In genomic region chr20:48933017-48933766, GRCh38 we compare ENCODE assay signal across 12 cellular contexts. TPM values are rescaled to one million over a fixed set of nuclear protein-coding genes. Genes with fewer than 3 reads are reported as not detected.
DNase-seq lines count a peak whose midpoint lies in the region; ATAC-seq, FAIRE-seq and TF ChIP-seq lines count a peak whose summit lies in the region.
"Had no signal": no experiment of that assay in that cellular context is flagged by ENCODE, and none has a peak within 500 bp of the region (broad histone marks: within the 10 kb centered on the region; RNA-seq: fewer than 3 reads in every experiment).

No MANE protein-coding gene starts in this region.

- H3K27ac ChIP-seq in heart right ventricle: peak overlapping the region in 6 of 10 donors; percentile 5 to 93 (median 43)

- H3K4me3 ChIP-seq in heart right ventricle (no peak overlapping the region), retinal pigment epithelial cell (ENCODE audit: low read length) (no peak overlapping the region)

- intact Hi-C loops in heart right ventricle (cut with DNase I): no loop called here

- H3K4me1 ChIP-seq in heart right ventricle: peaks cover 9 to 68% (median 57%) of the 10 kb centered on the region in 9 donors

- TF ChIP-seq CTCF in heart right ventricle (IDR thresholded peaks at IDR 0.05) (no peak), retinal pigment epithelial cell (conservative IDR thresholded peaks at IDR 0.05; ENCODE audit: low read depth, low read length) (peak; percentile 11)

- H3K9me3 ChIP-seq in heart right ventricle: peaks cover 0 to 7% (median 0%) of the 10 kb centered on the region in 11 donors

- H3K27me3 ChIP-seq in heart right ventricle: no peaks in the 10 kb centered on the region

- peak in 5 of 8 donors; percentile 30 to 71 (median 45) for ATAC-seq in heart right ventricle
- ATAC-seq in GM18502 (IDR thresholded peaks at IDR 0.05; ENCODE audit: poor library complexity, unreplicated experiment): no peak

- WGBS in heart right ventricle, 2 donors: 84 to 86% methylated on average over 15 of the region's 15 CpGs

- peak; percentile 89 for FAIRE-seq in HTR-8/SVneo (lab: Jason Lieb, UNC)

- DNase-seq in HTR-8/SVneo (ENCODE audit: insufficient read length, low spot score): no peak
- DNase-seq in NCI-H524 treated with DMSO at 0.1 percent for 48 hours (lab: John Stamatoyannopoulos, UW): peak; percentile 99
- no peak for DNase-seq in heart right ventricle
- no peak for DNase-seq in retinal pigment epithelial cell (ENCODE audit: low read depth)
- DNase-seq in activated CD4-positive, CD25-positive, alpha-beta regulatory T cell treated with anti-CD3 and anti-CD28 coated beads, Interleukin-2, amount 50 U/mL, for 72 hours: no peak
- DNase-seq in activated naive CD4-positive, alpha-beta T cell treated with Interleukin-2 at 50 U/mL for 16 hours: no peak
- DNase-seq: activated naive CD4-positive, alpha-beta T cell; dermis blood vessel endothelial cell; DMS53; hypothalamus; MM.1S had no signal

- peaks cover 0 to 7% (median 0%) of the 10 kb centered on the region in 9 donors for H3K36me3 ChIP-seq in heart right ventricle

RNA-seq across cellular contexts. Expression of gene ARFGEF2, which starts 11.7 kb away (rescaled TPM):
- total RNA-seq in heart right ventricle: 10 to 100 TPM; 34.1 to 50.0 (median 42.2) TPM
- 10 to 100 TPM in 1 of 2 donors, 1 to 10 TPM in 1; 6.2 to 24.4 TPM for polyA plus RNA-seq in heart right ventricle
